In the genomic region with DNA sequence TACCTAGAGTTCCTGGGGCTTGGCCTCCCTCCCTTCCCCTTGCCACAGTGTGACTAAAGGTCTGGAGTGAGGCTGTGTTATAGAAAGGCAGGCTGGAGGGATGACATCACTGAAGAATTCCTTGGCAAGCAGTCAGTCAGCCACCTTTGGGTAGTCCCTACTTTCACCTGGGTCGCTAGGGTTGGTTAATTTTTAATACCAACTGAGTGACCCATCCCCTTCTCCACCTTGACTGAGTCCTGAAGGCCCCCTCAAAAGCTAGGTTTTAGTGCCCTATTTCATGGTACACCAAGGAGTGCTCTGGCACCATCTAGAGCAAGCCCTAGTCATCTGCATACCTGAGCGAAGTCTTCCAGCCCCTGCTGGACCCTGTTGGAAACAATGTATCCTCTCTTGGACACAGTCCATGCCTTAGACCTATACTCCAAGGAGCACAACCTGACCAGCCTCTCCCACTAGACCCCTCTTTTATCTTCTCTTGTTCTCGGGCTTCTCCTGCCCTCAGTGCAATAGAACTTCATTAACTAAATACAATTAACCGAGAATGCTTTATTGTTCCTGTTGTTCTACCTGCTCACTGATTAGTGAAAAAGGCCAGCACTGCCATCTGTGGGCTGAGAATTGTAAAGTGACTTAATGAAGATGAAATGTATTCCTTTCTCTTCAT, we compare ENCODE assay signal across 9 cellular contexts. TPM values are rescaled to one million over a fixed set of nuclear protein-coding genes. Genes with fewer than 3 reads are reported as not detected.
DNase-seq lines count a peak whose midpoint lies in the region; ATAC-seq and TF ChIP-seq lines count a peak whose summit lies in the region.
"Had no signal": no experiment of that assay in that cellular context is flagged by ENCODE, and none has a peak within 500 bp of the region (broad histone marks: within the 10 kb centered on the region; RNA-seq: fewer than 3 reads in every experiment).

No MANE protein-coding gene starts in this region.

- CTCF ChIA-PET in HCT116 (lab: Charles Lee): interaction anchor here (1.1 kb wide), 1 partner anchor 16 kb away, joined by 3 read pairs; no protein-coding TSS in a partner anchor

- H3K36me3 ChIP-seq in HCT116 (ENCODE audit: control insufficient read depth in 1 of 2, insufficient read depth in 2 of 2, low read length in 2 of 2): no peaks in the 10 kb centered on the region

- no peaks in the 10 kb centered on the region for H3K27me3 ChIP-seq in HCT116 (ENCODE audit: insufficient read depth, low read length)

- no peak overlapping the region for H3K4me3 Mint-ChIP-seq in activated T-helper 1 cell treated with anti-CD3 and anti-CD28 coated beads, Interleukin-12 subunit alpha, Interleukin-12 subunit beta, Interleukin-2, Interleukin-4 antibody, amounts not matched to agents 30 ng/mL and 10 ng/mL and 1 ng/mL, durations not matched to agents 14 hours and 24 hours and 36 hours
- H3K4me3 Mint-ChIP-seq: activated naive CD4-positive, alpha-beta T cell treated with anti-CD3 and anti-CD28 coated beads for 36 hours had no signal

- no TSS peak for BruUV-seq in HCT116 (replicated peaks; lab: Mats Ljungman, UMichigan)

- RAD21 ChIA-PET in HCT116 (lab: Charles Lee; ENCODE audit: low non-redundant PET in 1 of 2, low total read pairs in 2 of 2, uncharacterized antibody in 2 of 2, unreplicated experiment in 2 of 2): no interaction called here

- no peaks in the 10 kb centered on the region for H3K36me3 Mint-ChIP-seq in activated T-helper 1 cell treated with anti-CD3 and anti-CD28 coated beads, Interleukin-12 subunit alpha, Interleukin-12 subunit beta, Interleukin-2, Interleukin-4 antibody, amounts not matched to agents 30 ng/mL and 10 ng/mL and 1 ng/mL, durations not matched to agents 14 hours and 24 hours and 36 hours (ENCODE audit: low read depth)

- intact Hi-C loops in HCT116 (cut with micrococcal nuclease): loop anchor here (1.0 kb wide), 1 partner anchor 110 kb away; no protein-coding TSS in a partner anchor
- intact Hi-C loops in activated T-helper 1 cell treated with anti-CD3 and anti-CD28 coated beads, Interleukin-12 subunit alpha, Interleukin-12 subunit beta, Interleukin-2, Interleukin-4 antibody, amounts not matched to agents 30 ng/mL and 10 ng/mL and 1 ng/mL, durations not matched to agents 14 hours and 24 hours and 36 hours (cut with micrococcal nuclease): no loop called here

- no peak overlapping the region for H3K4me3 ChIP-seq in HCT116 (replicated peaks in 1 of 2; ENCODE audit: low read depth in 1 of 2, low read length in 2 of 2)

- H3K27ac ChIP-seq in 22Rv1 (no peak overlapping the region), HCT116 (ENCODE audit: low read depth, low read length) (no peak overlapping the region)

- peaks cover 0 to 7% of the 10 kb centered on the region in 2 experiments; a peak in 1 of 4 replicates for H3K4me1 ChIP-seq in HCT116 (ENCODE audit: control insufficient read depth in 1 of 2, insufficient read depth in 2 of 2, low read length in 2 of 2)

- ATAC-seq in HCT116 (peak; percentile 98), SK-N-SH treated with all-trans-retinoic acid at 6 μM for 48 hours (peak; percentile 73), HG03354 (IDR thresholded peaks at IDR 0.05; ENCODE audit: poor library complexity, severe bottlenecking, unreplicated experiment) (no peak), GM18873 (IDR thresholded peaks at IDR 0.05; ENCODE audit: low FRiP score, unreplicated experiment) (no peak)

- H3K4me2 ChIP-seq in HCT116 (ENCODE audit: low read length): peak overlapping the region; percentile 15; the same call in 1 of the 2 replicates

- peak; percentile 47 for DNase-seq in HCT116 (ENCODE audit: low read depth, low spot score)
- DNase-seq in islet precursor cell: peak; percentile 80
- DNase-seq in germinal center (ENCODE audit: low spot score): no peak
- no peak for DNase-seq in activated T-helper 1 cell treated with anti-CD3 and anti-CD28 coated beads, Interleukin-12 subunit alpha, Interleukin-12 subunit beta, Interleukin-2, Interleukin-4 antibody, amounts not matched to agents 30 ng/mL and 10 ng/mL and 1 ng/mL, durations not matched to agents 14 hours and 24 hours and 36 hours (ENCODE audit: low spot score)
- DNase-seq: activated naive CD4-positive, alpha-beta T cell treated with anti-CD3 and anti-CD28 coated beads for 36 hours had no signal

- POLR2A ChIA-PET in HCT116 (lab: Charles Lee): no interaction called here

- peak overlapping the region; percentile 30 for H2AFZ ChIP-seq in HCT116 (ENCODE audit: low read depth, low read length, poor library complexity, severe bottlenecking)

- no peaks in the 10 kb centered on the region for H4K20me1 ChIP-seq in HCT116 (ENCODE audit: insufficient read depth)

- peak; percentile 51 for TF ChIP-seq CTCF in 22Rv1 (IDR thresholded peaks at IDR 0.05)
- TF ChIP-seq CTCF in HCT116 (IDR thresholded peaks at IDR 0.05 in 2 of 3, conservative IDR thresholded peaks at IDR 0.05 in 1 of 3; ENCODE audit: borderline replicate concordance in 1 of 3, insufficient read depth in 1 of 3, low read depth in 2 of 3, low read length in 2 of 3): peak; percentile 44 to 75 (median 48); a peak in 5 of 6 replicates

- no peaks in the 10 kb centered on the region for H3K9me2 ChIP-seq in HCT116 (ENCODE audit: insufficient read depth)

- peak; percentile 40 for TF ChIP-seq RAD21 in HCT116 (IDR thresholded peaks at IDR 0.05; ENCODE audit: low read depth)

- no peak overlapping the region for H3K27ac Mint-ChIP-seq in activated T-helper 1 cell treated with anti-CD3 and anti-CD28 coated beads, Interleukin-12 subunit alpha, Interleukin-12 subunit beta, Interleukin-2, Interleukin-4 antibody, amounts not matched to agents 30 ng/mL and 10 ng/mL and 1 ng/mL, durations not matched to agents 14 hours and 24 hours and 36 hours
- H3K27ac Mint-ChIP-seq: activated naive CD4-positive, alpha-beta T cell treated with anti-CD3 and anti-CD28 coated beads for 36 hours had no signal

- no peaks in the 10 kb centered on the region for H3K27me3 Mint-ChIP-seq in activated T-helper 1 cell treated with anti-CD3 and anti-CD28 coated beads, Interleukin-12 subunit alpha, Interleukin-12 subunit beta, Interleukin-2, Interleukin-4 antibody, amounts not matched to agents 30 ng/mL and 10 ng/mL and 1 ng/mL, durations not matched to agents 14 hours and 24 hours and 36 hours (ENCODE audit: insufficient read depth)

- no peaks in the 10 kb centered on the region for H3K9me3 Mint-ChIP-seq in activated T-helper 1 cell treated with anti-CD3 and anti-CD28 coated beads, Interleukin-12 subunit alpha, Interleukin-12 subunit beta, Interleukin-2, Interleukin-4 antibody, amounts not matched to agents 30 ng/mL and 10 ng/mL and 1 ng/mL, durations not matched to agents 14 hours and 24 hours and 36 hours
- H3K9me3 Mint-ChIP-seq: activated naive CD4-positive, alpha-beta T cell treated with anti-CD3 and anti-CD28 coated beads for 36 hours had no signal

- no peaks in the 10 kb centered on the region for H3K79me2 ChIP-seq in HCT116 (ENCODE audit: insufficient read depth, low read length)

- H3K4me1 Mint-ChIP-seq in activated T-helper 1 cell treated with anti-CD3 and anti-CD28 coated beads, Interleukin-12 subunit alpha, Interleukin-12 subunit beta, Interleukin-2, Interleukin-4 antibody, amounts not matched to agents 30 ng/mL and 10 ng/mL and 1 ng/mL, durations not matched to agents 14 hours and 24 hours and 36 hours (ENCODE audit: low read depth): no peaks in the 10 kb centered on the region

- H3K9ac ChIP-seq in HCT116 (ENCODE audit: low read length): no peak overlapping the region

- H3K9me3 ChIP-seq in HCT116 (ENCODE audit: control insufficient read depth in 1 of 2, insufficient read depth in 1 of 2, low read depth in 1 of 2, low read length in 2 of 2): no peaks in the 10 kb centered on the region

- TF ChIP-seq POLR2A in HCT116 (IDR thresholded peaks at IDR 0.05; ENCODE audit: borderline replicate concordance, extremely low read depth, insufficient read depth, insufficient read length): no peak

TF ChIP-seq in HCT116, 20 proteins besides CTCF, POLR2A, EP300 and RAD21 (continues in another document):
- TF ChIP-seq, protein P1, sequence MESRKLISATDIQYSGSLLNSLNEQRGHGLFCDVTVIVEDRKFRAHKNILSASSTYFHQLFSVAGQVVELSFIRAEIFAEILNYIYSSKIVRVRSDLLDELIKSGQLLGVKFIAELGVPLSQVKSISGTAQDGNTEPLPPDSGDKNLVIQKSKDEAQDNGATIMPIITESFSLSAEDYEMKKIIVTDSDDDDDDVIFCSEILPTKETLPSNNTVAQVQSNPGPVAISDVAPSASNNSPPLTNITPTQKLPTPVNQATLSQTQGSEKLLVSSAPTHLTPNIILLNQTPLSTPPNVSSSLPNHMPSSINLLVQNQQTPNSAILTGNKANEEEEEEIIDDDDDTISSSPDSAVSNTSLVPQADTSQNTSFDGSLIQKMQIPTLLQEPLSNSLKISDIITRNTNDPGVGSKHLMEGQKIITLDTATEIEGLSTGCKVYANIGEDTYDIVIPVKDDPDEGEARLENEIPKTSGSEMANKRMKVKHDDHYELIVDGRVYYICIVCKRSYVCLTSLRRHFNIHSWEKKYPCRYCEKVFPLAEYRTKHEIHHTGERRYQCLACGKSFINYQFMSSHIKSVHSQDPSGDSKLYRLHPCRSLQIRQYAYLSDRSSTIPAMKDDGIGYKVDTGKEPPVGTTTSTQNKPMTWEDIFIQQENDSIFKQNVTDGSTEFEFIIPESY (IDR thresholded peaks at IDR 0.05; ENCODE audit: extremely low read depth, insufficient replicate concordance, low read length): no peak
- TF ChIP-seq POLR2AphosphoS5 (IDR thresholded peaks at IDR 0.05; ENCODE audit: low read depth, low read length): no peak

TF ChIP-seq in SK-N-SH treated with all-trans-retinoic acid at 6 μM for 48 hours, 23 proteins besides CTCF, POLR2A, EP300 and RAD21:
- TF ChIP-seq GLIS3 (CRISPR knock-in tag; IDR thresholded peaks at IDR 0.05): no peak
- TF ChIP-seq OSR1 (CRISPR knock-in tag; IDR thresholded peaks at IDR 0.05): no peak
- TF ChIP-seq SNAI2 (CRISPR knock-in tag; IDR thresholded peaks at IDR 0.05): no peak
- TF ChIP-seq TCF4 (CRISPR knock-in tag; IDR thresholded peaks at IDR 0.05; ENCODE audit: borderline replicate concordance): no peak
- TF ChIP-seq TOX (CRISPR knock-in tag; IDR thresholded peaks at IDR 0.05; ENCODE audit: borderline replicate concordance): no peak
- no peak for TF ChIP-seq PPARA (CRISPR knock-in tag; IDR thresholded peaks at IDR 0.05; ENCODE audit: borderline replicate concordance)
- TF ChIP-seq ZC3H10 (CRISPR knock-in tag; IDR thresholded peaks at IDR 0.05): no peak

RNA-seq across cellular contexts. Expression of a gene that starts 44.6 kb away (rescaled TPM):
- total RNA-seq in HCT116 (2021; ENCODE audit: unreplicated experiment): 1.5 TPM
- polyA plus RNA-seq in HCT116 (2012): 0.37 and 0.53 TPM in 2 replicates
- total RNA-seq in activated T-helper 1 cell treated with anti-CD3 and anti-CD28 coated beads, Interleukin-12 subunit alpha, Interleukin-12 subunit beta, Interleukin-2, Interleukin-4 antibody, amounts not matched to agents 30 ng/mL and 10 ng/mL and 1 ng/mL, durations not matched to agents 14 hours and 24 hours and 36 hours: not detected in 2 replicates
- total RNA-seq: activated naive CD4-positive, alpha-beta T cell treated with anti-CD3 and anti-CD28 coated beads for 36 hours had no signal

Comparison
In these comparisons a context has a peak if more than half of its experiments do, and no peak if none do; other contexts are left out.
1. ATAC-seq: peak in HCT116 (single experiment) and SK-N-SH treated with all-trans-retinoic acid at 6 μM for 48 hours (single experiment); none in HG03354 (single experiment) and GM18873 (single experiment).
2. DNase-seq: peak in HCT116 (single experiment) and islet precursor cell (single experiment); none in germinal center (single experiment) and activated T-helper 1 cell treated with anti-CD3 and anti-CD28 coated beads, Interleukin-12 subunit alpha, Interleukin-12 subunit beta, Interleukin-2, Interleukin-4 antibody, amounts not matched to agents 30 ng/mL and 10 ng/mL and 1 ng/mL, durations not matched to agents 14 hours and 24 hours and 36 hours (single experiment).